Comparison of ENCODE assay signal across 8 cellular contexts in genomic region chr19:19459099-19459498, GRCh38. TPM values are rescaled to one million over a fixed set of nuclear protein-coding genes. Genes with fewer than 3 reads are reported as not detected.
DNase-seq lines count a peak whose midpoint lies in the region; ATAC-seq and TF ChIP-seq lines count a peak whose summit lies in the region.

No MANE protein-coding gene starts in this region.

- intact Hi-C loops in heart right ventricle (cut with DNase I), result loop anchor here in 3 of 10 donors (5.0 to 10.0 kb wide), 3 partner anchors 42 to 54 kb away; partner anchors contain the start of gene GATAD2A (in 2 of the 3)
- intact Hi-C loops in Right ventricle myocardium inferior (cut with DNase I), result loop anchor here (5.0 kb wide), 1 partner anchor 52 kb away; the partner anchor contains the start of gene GATAD2A
- intact Hi-C loops in lower lobe of right lung (cut with DNase I), result no loop called here

- peak overlapping the region; percentile 89 for H3K27ac Mint-ChIP-seq in activated T-helper 17 cell treated with anti-CD3 and anti-CD28 coated beads, Interleukin-2, amount 50 U/mL, for 72 hours

- H3K27me3 ChIP-seq in heart right ventricle, result no peaks in the 10 kb centered on the region
- H3K27me3 ChIP-seq in lower lobe of right lung (ENCODE audit: low read depth), result no peaks in the 10 kb centered on the region

- peaks cover 0 to 5% (median 0%) of the 10 kb centered on the region in 9 donors for H3K36me3 ChIP-seq in heart right ventricle
- H3K36me3 ChIP-seq in lower lobe of right lung, result peaks cover 6% of the 10 kb centered on the region
- H3K36me3 ChIP-seq in urinary bladder (ENCODE audit: insufficient read depth), result no peaks in the 10 kb centered on the region

- peak overlapping the region in 8 of 10 donors; percentile 57 to 90 (median 73) for H3K27ac ChIP-seq in heart right ventricle
- H3K27ac ChIP-seq in lower lobe of right lung, result peak overlapping the region; percentile 85
- peak overlapping the region; percentile 18 for H3K27ac ChIP-seq in urinary bladder (ENCODE audit: low read depth)

- TF ChIP-seq CTCF in heart right ventricle (IDR thresholded peaks at IDR 0.05), result no peak
- no peak for TF ChIP-seq CTCF in lower lobe of right lung (IDR thresholded peaks at IDR 0.05)

- no peaks in the 10 kb centered on the region for H3K9me3 ChIP-seq in heart right ventricle
- no peaks in the 10 kb centered on the region for H3K9me3 ChIP-seq in lower lobe of right lung

- no peaks in the 10 kb centered on the region for H3K9me3 Mint-ChIP-seq in activated T-helper 17 cell treated with anti-CD3 and anti-CD28 coated beads, Interleukin-2, amount 50 U/mL, for 72 hours

- H3K36me3 Mint-ChIP-seq in activated T-helper 17 cell treated with anti-CD3 and anti-CD28 coated beads, Interleukin-2, amount 50 U/mL, for 72 hours (ENCODE audit: low read depth), result peaks cover 17% of the 10 kb centered on the region

- H3K27me3 Mint-ChIP-seq in activated T-helper 17 cell treated with anti-CD3 and anti-CD28 coated beads, Interleukin-2, amount 50 U/mL, for 72 hours, result no peaks in the 10 kb centered on the region

- ATAC-seq in heart right ventricle (no peak), Right ventricle myocardium inferior (no peak), lower lobe of right lung (no peak), GM19467 (IDR thresholded peaks at IDR 0.05; ENCODE audit: unreplicated experiment) (no peak), HG03432 (IDR thresholded peaks at IDR 0.05; ENCODE audit: unreplicated experiment) (no peak)
- ATAC-seq in activated T-helper 17 cell treated with anti-CD3 and anti-CD28 coated beads, Interleukin-2, amount 50 U/mL, for 72 hours (replicated peaks), result peak; percentile 33

- H3K4me1 ChIP-seq in heart right ventricle (peaks cover 36 to 76% (median 64%) of the 10 kb centered on the region in 9 donors), lower lobe of right lung (peaks cover 76% of the 10 kb centered on the region), urinary bladder (ENCODE audit: insufficient read depth) (peaks cover 3% of the 10 kb centered on the region)

- DNase-seq in heart right ventricle (no peak), Right ventricle myocardium inferior (ENCODE audit: missing footprints) (no peak), lower lobe of right lung (no peak), middle frontal gyrus (ENCODE audit: extremely low spot score, low spot score) (no peak)

- peak overlapping the region; percentile 90 for H3K4me3 Mint-ChIP-seq in activated T-helper 17 cell treated with anti-CD3 and anti-CD28 coated beads, Interleukin-2, amount 50 U/mL, for 72 hours

- H3K4me1 Mint-ChIP-seq in activated T-helper 17 cell treated with anti-CD3 and anti-CD28 coated beads, Interleukin-2, amount 50 U/mL, for 72 hours, result peaks cover 53% of the 10 kb centered on the region

- H3K4me3 ChIP-seq in heart right ventricle (peak overlapping the region in 1 of 10 donors; percentile 31), lower lobe of right lung (no peak overlapping the region), urinary bladder (ENCODE audit: low read depth, low read length) (no peak overlapping the region)

RNA-seq across cellular contexts. Expression of gene GATAD2A, which starts 53.6 kb away (rescaled TPM):
- total RNA-seq in heart right ventricle (10 to 100 TPM; 22.1 to 48.5 (median 26.0) TPM), Right ventricle myocardium inferior (25.9 TPM), lower lobe of right lung (84.0 TPM), urinary bladder (15.8 TPM)
- polyA plus RNA-seq in heart right ventricle (10 to 100 TPM in 1 of 2 donors, 1 to 10 TPM in 1; 7.5 to 13.3 TPM), urinary bladder (22.9 TPM)
- total RNA-seq in activated T-helper 17 cell treated with anti-CD3 and anti-CD28 coated beads, Interleukin-2, amount 50 U/mL, for 72 hours, result 100 to 1,000 TPM in 1 of 2 donors, 10 to 100 TPM in 1; 88.0 to 160 TPM

RNA-seq across cellular contexts. Expression of gene TSSK6, which starts 56.2 kb away (rescaled TPM):
- total RNA-seq in heart right ventricle (1 to 10 TPM in 1 of 10 donors, under 1 TPM in 8, not detected in 1; 0.23 to 1.2 (median 0.45) TPM), Right ventricle myocardium inferior (0.32 TPM), lower lobe of right lung (2.9 TPM), urinary bladder (0.85 TPM)
- polyA plus RNA-seq in heart right ventricle (under 1 TPM; 0.29 to 0.49 TPM), urinary bladder (1.8 TPM)
- 1 to 10 TPM; 4.1 to 4.5 TPM for total RNA-seq in activated T-helper 17 cell treated with anti-CD3 and anti-CD28 coated beads, Interleukin-2, amount 50 U/mL, for 72 hours

RNA-seq across cellular contexts. Expression of gene NDUFA13, which starts 56.9 kb away (rescaled TPM):
- total RNA-seq in heart right ventricle (1,000 to 10,000 TPM in 9 of 10 donors, 100 to 1,000 TPM in 1; 856 to 1,274 (median 1,129) TPM), Right ventricle myocardium inferior (1,344 TPM), lower lobe of right lung (218 TPM), urinary bladder (74.7 TPM)
- polyA plus RNA-seq in heart right ventricle (1,000 to 10,000 TPM; 1,172 to 1,278 TPM), urinary bladder (318 TPM)
- 100 to 1,000 TPM; 276 to 397 TPM for total RNA-seq in activated T-helper 17 cell treated with anti-CD3 and anti-CD28 coated beads, Interleukin-2, amount 50 U/mL, for 72 hours

Comparison
In these comparisons a context has a peak if more than half of its experiments do, and no peak if none do; other contexts are left out.
1. H3K27ac ChIP-seq: peak in every context shown above with its lines; median percentile 85 in lower lobe of right lung; 73 in heart right ventricle; 18 in urinary bladder.